23 cellular contexts compared by ENCODE assay signal in genomic region chr1:105362438-105362837, GRCh38.
DNase-seq lines count a peak whose midpoint lies in the region; ATAC-seq, FAIRE-seq and TF ChIP-seq lines count a peak whose summit lies in the region.
"Had no signal": no experiment of that assay in that cellular context is flagged by ENCODE, and none has a peak within 500 bp of the region (broad histone marks: within the 10 kb centered on the region; RNA-seq: fewer than 3 reads in every experiment).

No MANE protein-coding gene starts in this region.

- H2BK20ac ChIP-seq in H1 (ENCODE audit: low read length), result no peak overlapping the region

- H3K27me3 ChIP-seq in GM23338 (ENCODE audit: insufficient read depth), result no peaks in the 10 kb centered on the region
- H3K27me3 ChIP-seq in H1 (replicated peaks in 1 of 4; ENCODE audit: control insufficient read depth in 3 of 4, extremely low read depth in 1 of 4, insufficient read depth in 3 of 4, low read length in 3 of 4), result no peaks in the 10 kb centered on the region
- H3K27me3 ChIP-seq: BLaER1 had no signal

- H4K20me1 ChIP-seq in GM23338 (replicated peaks; ENCODE audit: insufficient read depth), result no peaks in the 10 kb centered on the region
- no peaks in the 10 kb centered on the region for H4K20me1 ChIP-seq in H1 (replicated peaks in 1 of 2; ENCODE audit: control insufficient read depth in 1 of 2, insufficient read depth in 2 of 2, low read length in 2 of 2)
- H4K20me1 ChIP-seq: BLaER1 had no signal

- H3K27ac Mint-ChIP-seq in GM23338, result 0 out of 2 replicates have a peak overlapping the region, but pooled peaks have one; percentile 37
- H3K27ac Mint-ChIP-seq: B cell; CD4-positive, CD25-positive, alpha-beta regulatory T cell; CD8-positive, alpha-beta T cell; HFFc6 had no signal

- H3K27ac ChIP-seq in GM23338 (ENCODE audit: low read depth) (no peak overlapping the region), H1 (ENCODE audit: low read depth, low read length) (no peak overlapping the region)
- H3K27ac ChIP-seq: 22Rv1, BLaER1, C4-2B, GM23248 had no signal

- no peak overlapping the region for H4K5ac ChIP-seq in H1 (ENCODE audit: insufficient read length, low read depth, low read length)

- H3K4me2 ChIP-seq in GM23338 (no peak overlapping the region), H1 (ENCODE audit: insufficient read depth in 1 of 2, low read depth in 2 of 2, low read length in 2 of 2) (no peak overlapping the region)
- H3K4me2 ChIP-seq: BLaER1 had no signal

- H3K4me1 ChIP-seq in GM23338 (ENCODE audit: insufficient read depth) (peaks cover 9% of the 10 kb centered on the region), H1 (replicated peaks in 1 of 4; ENCODE audit: control insufficient read depth in 3 of 4, insufficient read depth in 4 of 4, low read length in 3 of 4) (peaks cover 0 to 5% (median 0%) of the 10 kb centered on the region in 4 experiments; a peak in 3 of 7 replicates)
- H3K4me1 ChIP-seq: BLaER1, Caco-2, HAP-1 had no signal

- H3K9ac ChIP-seq in H1 (replicated peaks in 1 of 4; ENCODE audit: extremely low read depth in 1 of 4, low read depth in 3 of 4, low read length in 3 of 4), result no peak overlapping the region
- H3K9ac ChIP-seq: BLaER1, GM23248 had no signal

- no peak overlapping the region for H3K4me3 Mint-ChIP-seq in GM23338
- H3K4me3 Mint-ChIP-seq: B cell; CD8-positive, alpha-beta T cell; HFFc6 had no signal

- peaks cover 4 to 12% of the 10 kb centered on the region in 2 experiments for H3K9me3 ChIP-seq in H1 (ENCODE audit: insufficient read depth in 2 of 2, low read depth in 1 of 2, low read length in 1 of 2)
- H3K9me3 ChIP-seq: BLaER1, Caco-2, HAP-1 had no signal

- no peak overlapping the region for H2BK120ac ChIP-seq in H1 (replicated peaks; ENCODE audit: low read depth, low read length)

- peaks cover 10% of the 10 kb centered on the region for H3K4me1 Mint-ChIP-seq in GM23338
- H3K4me1 Mint-ChIP-seq: B cell; CD4-positive, CD25-positive, alpha-beta regulatory T cell had no signal

- H3K9me3 Mint-ChIP-seq in GM23338, result peaks cover 15% of the 10 kb centered on the region

- no peak overlapping the region for H4K8ac ChIP-seq in H1 (ENCODE audit: extremely low read depth, insufficient read depth, low read length)

- H3K4ac ChIP-seq in H1 (replicated peaks; ENCODE audit: insufficient read length, low read depth, low read length), result no peak overlapping the region

- H2AFZ ChIP-seq in GM23338 (no peak overlapping the region), H1 (ENCODE audit: low read length) (no peak overlapping the region)
- H2AFZ ChIP-seq: GM23248 had no signal

- no peak overlapping the region for H3K23ac ChIP-seq in H1 (ENCODE audit: insufficient read length)

- H3K79me1 ChIP-seq in H1 (ENCODE audit: low read depth, low read length), result no peaks in the 10 kb centered on the region

- H3K36me3 ChIP-seq in GM23338 (ENCODE audit: insufficient read depth) (peaks cover 4% of the 10 kb centered on the region; the same call in 1 of the 2 replicates), H1 (ENCODE audit: control insufficient read depth in 2 of 4, insufficient read depth in 4 of 4, low read length in 3 of 4) (peaks cover 0 to 7% (median 0%) of the 10 kb centered on the region in 4 experiments; a peak in 1 of 8 replicates)
- H3K36me3 ChIP-seq: BLaER1, HAP-1 had no signal

- TF ChIP-seq EP300 in H1 (IDR thresholded peaks at IDR 0.05; ENCODE audit: borderline replicate concordance in 1 of 2, low read depth in 2 of 2, low read length in 2 of 2), result no peak

- H3K27me3 Mint-ChIP-seq in GM23338 (ENCODE audit: insufficient read depth, low read depth, poor library complexity), result no peaks in the 10 kb centered on the region
- H3K27me3 Mint-ChIP-seq: B cell; CD4-positive, CD25-positive, alpha-beta regulatory T cell had no signal

- H3K36me3 Mint-ChIP-seq in GM23338 (ENCODE audit: low read depth), result peaks cover 16% of the 10 kb centered on the region
- H3K36me3 Mint-ChIP-seq: CD4-positive, CD25-positive, alpha-beta regulatory T cell; CD8-positive, alpha-beta T cell had no signal

- no peak for FAIRE-seq in H1 (lab: Jason Lieb, UNC)
- FAIRE-seq: D721Med, GM12878, H54 had no signal

- POLR2A ChIA-PET in H1 (lab: Charles Lee; ENCODE audit: partially characterized antibody), result no interaction called here

- H3K18ac ChIP-seq in H1 (ENCODE audit: extremely low read depth, low read length), result no peak overlapping the region

- no peak overlapping the region for H3K14ac ChIP-seq in H1 (ENCODE audit: insufficient read length)

- H3K79me2 ChIP-seq in GM23338 (replicated peaks; ENCODE audit: insufficient read depth) (no peaks in the 10 kb centered on the region), H1 (ENCODE audit: control insufficient read depth in 1 of 2, insufficient read depth in 2 of 2, low read length in 2 of 2) (no peaks in the 10 kb centered on the region)

- H4K91ac ChIP-seq in H1 (replicated peaks; ENCODE audit: insufficient read length, low read length), result no peak overlapping the region

- no peak for TF ChIP-seq POLR2A in H1 (IDR thresholded peaks at IDR 0.05; ENCODE audit: control extremely low read depth in 1 of 2, low read depth in 2 of 2, low read length in 2 of 2)

- H2BK12ac ChIP-seq in H1 (ENCODE audit: low read depth, low read length), result no peak overlapping the region

- DNase-seq in GM23338 (ENCODE audit: low spot score), result peak; percentile 38
- no peak for DNase-seq in H1 (ENCODE audit: low read depth in 1 of 2, low spot score in 2 of 2)
- DNase-seq in iPS DF 19.7 (ENCODE audit: low read depth, low spot score), result peak; percentile 28
- DNase-seq: Caco-2; CD4-positive, CD25-positive, alpha-beta regulatory T cell; CD8-positive, alpha-beta T cell; DMS 273 treated with DMSO at 0.1 percent for 48 hours; DMS79; EL; GDM1; GM23248; HFFc6 had no signal

- no peaks in the 10 kb centered on the region for H3K9me2 ChIP-seq in GM23338 (ENCODE audit: insufficient read depth)

- no peak overlapping the region for H2BK5ac ChIP-seq in H1 (ENCODE audit: low read depth, low read length)

- no peak overlapping the region for H2BK15ac ChIP-seq in H1 (ENCODE audit: low read length)

- ATAC-seq in GM23338, result no peak; the same call in 2 of the 3 replicates
- no peak for ATAC-seq in GM18517 (IDR thresholded peaks at IDR 0.05; ENCODE audit: unreplicated experiment)
- ATAC-seq in GM19324 (IDR thresholded peaks at IDR 0.05; ENCODE audit: low FRiP score, unreplicated experiment), result no peak
- no peak for ATAC-seq in GM19035 (IDR thresholded peaks at IDR 0.05; ENCODE audit: unreplicated experiment)
- ATAC-seq: CD8-positive, alpha-beta T cell; GM12878 had no signal

- H2AK5ac ChIP-seq in H1 (ENCODE audit: low read depth, low read length), result no peak overlapping the region

- H3F3A ChIP-seq in GM23338 (replicated peaks; ENCODE audit: low read depth), result no peaks in the 10 kb centered on the region

- H3K4me3 ChIP-seq in GM23338 (no peak overlapping the region), H1 (ENCODE audit: extremely low read depth in 1 of 4, insufficient read depth in 2 of 4, low read depth in 3 of 4, low read length in 4 of 4) (peak overlapping the region in 1 of 4 experiments; percentile 13; a peak in 1 of 8 replicates)
- H3K4me3 ChIP-seq: BLaER1, GM12878, GM23248, HAP-1 had no signal

- H3K56ac ChIP-seq in H1 (replicated peaks; ENCODE audit: insufficient read length, low read depth, low read length), result no peak overlapping the region

- TF ChIP-seq RAD21 in H1 (IDR thresholded peaks at IDR 0.05 in 1 of 2, conservative IDR thresholded peaks at IDR 0.05 in 1 of 2; ENCODE audit: low read depth in 2 of 2, low read length in 2 of 2), result no peak

- 89% methylated on average over 1 of the region's 1 CpG; no CpG with 5 or more reads in 1 of the 2 experiments for WGBS in H1 (ENCODE audit: extremely low coverage in 1 of 2, insufficient coverage in 1 of 2, insufficient read length in 1 of 2, insufficient replicate concordance in 2 of 2, low coverage in 1 of 2, low lambda C conversion rate in 2 of 2, missing lambda C conversion rate in 1 of 2), 2 experiments

- H3K23me2 ChIP-seq in H1 (ENCODE audit: low read depth, low read length), result no peaks in the 10 kb centered on the region

- CTCF ChIA-PET in H1 (lab: Charles Lee; ENCODE audit: partially characterized antibody), result no interaction called here

- TF ChIP-seq CTCF in GM23338 (conservative IDR thresholded peaks at IDR 0.05; ENCODE audit: low read depth in 2 of 2), result no peak
- no peak for TF ChIP-seq CTCF in H1 (IDR thresholded peaks at IDR 0.05; ENCODE audit: control extremely low read depth in 1 of 3, insufficient read depth in 1 of 3, low read depth in 1 of 3, low read length in 3 of 3)

TF ChIP-seq in H1, 55 proteins besides CTCF, POLR2A, EP300 and RAD21:
- TF ChIP-seq USF2 (IDR thresholded peaks at IDR 0.05; ENCODE audit: low read length) (peak; percentile 61; the same call in 1 of the 2 replicates), SP2 (IDR thresholded peaks at IDR 0.05; ENCODE audit: low read length) (no peak)

Comparison
In these comparisons a context has a peak if more than half of its experiments do, and no peak if none do; other contexts are left out.
1. DNase-seq: peak in GM23338 (single experiment) and iPS DF 19.7 (single experiment); none in H1 (0 of 2).